Comparison of ENCODE assay signal across 8 cellular contexts in the genomic region with DNA sequence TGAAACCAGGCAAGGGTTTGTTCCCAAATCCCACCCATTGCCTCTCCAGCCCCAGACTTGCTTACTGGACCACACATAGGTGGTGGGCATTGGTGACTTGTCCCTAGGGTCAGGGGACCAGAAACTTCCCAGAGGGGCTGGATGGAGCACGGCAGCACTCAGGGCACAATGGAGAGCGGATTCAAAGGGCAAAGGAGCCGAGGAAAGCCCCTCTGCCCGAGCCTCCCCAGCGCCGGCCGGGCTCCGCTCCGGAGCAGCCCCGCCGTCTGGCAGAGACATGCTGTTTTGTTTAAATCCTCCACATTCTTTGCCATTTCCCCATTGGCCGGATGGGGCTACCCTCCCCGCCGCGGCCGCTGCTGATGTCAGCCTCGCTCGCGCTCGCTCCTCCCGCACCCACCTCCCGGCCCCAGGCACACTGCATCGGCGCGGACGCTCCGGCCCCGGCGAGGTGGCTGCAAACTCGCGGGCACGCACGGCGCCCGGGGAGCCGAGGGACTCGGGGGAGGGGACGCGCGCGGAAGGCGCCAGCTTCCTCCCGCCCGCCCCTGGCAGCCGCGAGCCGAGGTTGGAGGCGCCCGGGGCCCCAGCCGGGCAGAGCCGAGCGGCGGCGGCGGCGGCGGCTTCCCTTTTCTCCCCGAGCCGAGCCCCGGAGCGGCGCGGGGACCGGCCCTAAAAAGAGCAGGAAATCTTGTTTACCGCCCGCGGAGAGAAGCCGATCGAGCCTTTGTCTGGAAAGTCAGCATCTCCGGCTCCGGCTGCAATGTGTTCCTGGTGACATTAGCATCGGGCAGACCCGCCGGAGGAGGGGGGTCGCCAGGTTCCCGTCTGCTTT. TPM values are rescaled to one million over a fixed set of nuclear protein-coding genes. Genes with fewer than 3 reads are reported as not detected.
DNase-seq lines count a peak whose midpoint lies in the region; ATAC-seq and TF ChIP-seq lines count a peak whose summit lies in the region.

A gene (plus strand): TSS at position 390 of the 835 bp plus-strand sequence.

- peak; percentile 77 for DNase-seq in NCI-H1092 treated with DMSO at 0.1 percent for 48 hours (lab: John Stamatoyannopoulos, UW)
- peak; percentile 69 for DNase-seq in SW480 (ENCODE audit: low spot score)
- peak; percentile 64 for DNase-seq in activated naive CD8-positive, alpha-beta T cell treated with anti-CD3 and anti-CD28 coated beads, Interleukin-2, amount 50 U/mL, for 16 hours (ENCODE audit: low read depth, low spot score)
- DNase-seq in Right ventricle myocardium superior, result peak; percentile 93
- DNase-seq in trophoblast cell, result peak; percentile 77 to 84
- DNase-seq in tibial nerve (ENCODE audit: low spot score in 2 of 2), result peak; percentile 64 to 68

- no CpG with 5 or more reads among the region's 76 CpGs for WGBS in trophoblast cell (ENCODE audit: extremely low coverage, insufficient coverage, insufficient read length)
- 1% methylated on average over 32 to 39 of the region's 76 CpGs for WGBS in tibial nerve, 2 donors

- peak within 1 kb of the TSS; percentile 91 for H4K12ac ChIP-seq in trophoblast cell (ENCODE audit: low read depth, low read length)

- H2AK5ac ChIP-seq in trophoblast cell (ENCODE audit: low read length), result no peak within 1 kb of the TSS

- H4K91ac ChIP-seq in trophoblast cell (ENCODE audit: low read depth, low read length), result peak within 1 kb of the TSS; percentile 95

- peak within 1 kb of the TSS; percentile 70 for H4K8ac ChIP-seq in trophoblast cell (ENCODE audit: low read depth, low read length)

- peak within 1 kb of the TSS; percentile 28 for H2BK120ac ChIP-seq in trophoblast cell (ENCODE audit: insufficient read depth, low read length, poor library complexity)

- peak within 1 kb of the TSS; percentile 59 for H3K27ac ChIP-seq in trophoblast cell (ENCODE audit: low read depth, low read length)
- H3K27ac ChIP-seq in tibial nerve, result peak within 1 kb of the TSS; percentile 84 to 95 (median 87)

- peak; percentile 70 for ATAC-seq in HG02571 (IDR thresholded peaks at IDR 0.05; ENCODE audit: unreplicated experiment)
- ATAC-seq in Right ventricle myocardium superior (ENCODE audit: poor library complexity), result peak; percentile 80

- intact Hi-C loops in Right ventricle myocardium superior (cut with DNase I), result loop anchor here (2.0 to 10.0 kb wide), 4 partner anchors 100 to 312 kb away; no protein-coding TSS in a partner anchor

- peak within 1 kb of the TSS; percentile 93 for H2AFZ ChIP-seq in trophoblast cell (ENCODE audit: insufficient read depth, low read length, poor library complexity)

- H3K9me3 ChIP-seq in trophoblast cell (ENCODE audit: insufficient read depth, low read depth, low read length) (no peaks in the 10 kb centered on the region), tibial nerve (no peaks in the 10 kb centered on the region)

- peak within 1 kb of the TSS; percentile 97 for H3K4me2 ChIP-seq in trophoblast cell (ENCODE audit: low read length)

- H3K27me3 ChIP-seq in trophoblast cell (ENCODE audit: insufficient read depth, low read length) (no peaks in the 10 kb centered on the region), tibial nerve (no peaks in the 10 kb centered on the region)

- peaks cover 8% of the 10 kb centered on the region for H3K79me2 ChIP-seq in trophoblast cell (ENCODE audit: control insufficient read depth, insufficient read depth, low read length, poor library complexity)

- H3K4me1 ChIP-seq in trophoblast cell (ENCODE audit: control insufficient read depth in 1 of 2, insufficient read depth in 2 of 2, low read length in 2 of 2) (peaks cover 5 to 9% of the 10 kb centered on the region in 2 experiments), tibial nerve (peaks cover 0 to 29% (median 7%) of the 10 kb centered on the region in 4 donors)

- H3K4me3 ChIP-seq in trophoblast cell (ENCODE audit: low read depth, low read length) (peak within 1 kb of the TSS; percentile 78), tibial nerve (peak within 1 kb of the TSS; percentile 67 to 88 (median 80))

- H3K9ac ChIP-seq in trophoblast cell (ENCODE audit: low read length), result peak within 1 kb of the TSS; percentile 65

- H3K14ac ChIP-seq in trophoblast cell (ENCODE audit: low read length), result peak within 1 kb of the TSS; percentile 68

- TF ChIP-seq CTCF in tibial nerve (IDR thresholded peaks at IDR 0.05), result peak in 3 of 5 experiments; percentile 11 to 43 (median 28)

- peaks cover 13% of the 10 kb centered on the region for H3K79me1 ChIP-seq in trophoblast cell (ENCODE audit: low read length)

- peak; percentile 40 for TF ChIP-seq POLR2A in GM10847 (IDR thresholded peaks at IDR 0.05; ENCODE audit: extremely low read depth, insufficient read length)
- TF ChIP-seq POLR2A in tibial nerve (IDR thresholded peaks at IDR 0.05), result peak; percentile 47 to 83

- peak in 1 of 2 donors; percentile 84 for TF ChIP-seq EP300 in tibial nerve (IDR thresholded peaks at IDR 0.05)

- H2BK5ac ChIP-seq in trophoblast cell (ENCODE audit: low read depth, low read length, poor library complexity), result peak within 1 kb of the TSS; percentile 50

- peak within 1 kb of the TSS; percentile 63 for H3K18ac ChIP-seq in trophoblast cell (ENCODE audit: low read length)

- no peaks in the 10 kb centered on the region for H3K36me3 ChIP-seq in trophoblast cell (ENCODE audit: control insufficient read depth in 1 of 2, insufficient read depth in 2 of 2, low read length in 2 of 2)
- no peaks in the 10 kb centered on the region for H3K36me3 ChIP-seq in tibial nerve

- H3K4ac ChIP-seq in trophoblast cell (ENCODE audit: low read depth, low read length), result peak within 1 kb of the TSS; percentile 9

- no peak within 1 kb of the TSS for H3K23ac ChIP-seq in trophoblast cell (ENCODE audit: low read length)

- H2BK12ac ChIP-seq in trophoblast cell (ENCODE audit: low read length), result no peak within 1 kb of the TSS

RNA-seq across cellular contexts. Expression of the gene that starts here (rescaled TPM):
- 14.6 TPM for total RNA-seq in Right ventricle myocardium superior
- 17.5 and 17.8 TPM in 2 replicates for polyA plus RNA-seq in trophoblast cell (2013)
- total RNA-seq in tibial nerve, result 10 to 100 TPM in 2 of 4 donors, 1 to 10 TPM in 2; 8.0 to 20.4 (median 9.6) TPM

Comparison
In these comparisons a context has a peak if more than half of its experiments do, and no peak if none do; other contexts are left out.
1. Peak in every context shown above with its lines: DNase-seq, ATAC-seq, H3K4me3 ChIP-seq and H3K27ac ChIP-seq.